In the genomic region with DNA sequence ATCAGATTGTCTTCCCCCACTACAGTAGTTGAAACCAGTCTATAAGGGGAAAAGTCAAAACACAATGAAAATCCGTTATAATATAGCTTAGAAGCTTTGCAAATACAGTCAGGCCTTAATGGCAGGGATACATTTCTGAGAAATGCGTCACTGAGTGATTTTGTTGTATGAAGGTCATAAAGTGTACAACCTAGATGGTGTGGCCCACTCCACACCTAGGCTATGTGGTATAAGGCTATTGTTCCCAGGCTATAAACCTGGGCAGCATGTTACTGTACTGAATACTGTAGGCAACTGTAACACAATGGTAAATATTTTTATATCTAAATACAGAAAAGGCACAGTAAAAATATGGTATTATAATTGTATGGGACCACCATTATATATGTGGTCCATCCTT, we compare ENCODE assay signal across 25 cellular contexts.
"Had no signal": no experiment of that assay in that cellular context is flagged by ENCODE, and none has a peak within 500 bp of the region (broad histone marks: within the 10 kb centered on the region; RNA-seq: fewer than 3 reads in every experiment).

No MANE protein-coding gene starts in this region.

- H3K27me3 ChIP-seq: stomach, suprapubic skin, testis, thyroid gland, tibial artery, tibial nerve, transverse colon, upper lobe of left lung, upper lobe of right lung, uterus, vagina had no signal

- H3K4me3 ChIP-seq: stomach, suprapubic skin, testis, thoracic aorta, thyroid gland, tibial artery, tibial nerve, transverse colon, upper lobe of left lung, upper lobe of right lung, uterus, vagina had no signal

- H3K9me3 ChIP-seq: stomach, suprapubic skin, testis, thoracic aorta, thyroid gland, tibial artery, tibial nerve, transverse colon, upper lobe of left lung, upper lobe of right lung, uterus, vagina had no signal

- H3K4me1 ChIP-seq: stomach, suprapubic skin, testis, tibial artery, tibial nerve, transverse colon, upper lobe of right lung, uterus, vagina had no signal

- DNase-seq: stimulated activated CD4-positive, alpha-beta T cell treated with anti-CD3 and anti-CD28 coated beads, Interleukin-2, amount 100 ng/mL, for 48 hours; stimulated activated CD4-positive, alpha-beta T cell treated with anti-CD3 and anti-CD28 coated beads, Interleukin-4, amount 100 ng/mL, for 1 hour; stimulated activated CD4-positive, alpha-beta T cell treated with anti-CD3 and anti-CD28 coated beads, Interleukin-4, amount 100 ng/mL, for 24 hours; stimulated activated CD4-positive, alpha-beta T cell treated with anti-CD3 and anti-CD28 coated beads, Interleukin-4, amount 100 ng/mL, for 4 hours; stimulated activated CD8-positive, alpha-beta memory T cell treated with anti-CD3 and anti-CD28 coated beads, Interleukin-4, amount 100 ng/mL, for 48 hours; stimulated activated naive B cell treated with anti-CD40 and anti-IgM and Interleukin-4, amounts not matched to agents 10 μg/mL and 1 μg/mL and 100 μg/mL, for 72 hours; stimulated activated naive CD4-positive, alpha-beta T cell; stimulated activated naive CD4-positive, alpha-beta T cell treated with Interleukin-2 at 50 U/mL for 16 hours; stimulated activated naive CD8-positive, alpha-beta T cell treated with anti-CD3 and anti-CD28 coated beads, Interleukin-15, amount 100 ng/mL, for 72 hours; stimulated activated naive CD8-positive, alpha-beta T cell treated with anti-CD3 and anti-CD28 coated beads, Interleukin-15, Interleukin-2, amounts not matched to agents 100 U/mL and 50 U/mL, for 24 hours; stomach; substantia nigra; testis; thyroid gland; tibial artery; transverse colon; upper lobe of left lung; upper lobe of right lung; uterus had no signal

- H3K36me3 ChIP-seq: suprapubic skin, thoracic aorta, thyroid gland, tibial artery, tibial nerve, transverse colon, upper lobe of left lung, upper lobe of right lung, uterus, vagina had no signal

- H3K27ac ChIP-seq: stomach, suprapubic skin, testis, thoracic aorta, thyroid gland, tibial artery, tibial nerve, transverse colon, upper lobe of left lung, upper lobe of right lung, uterus, vagina had no signal

- ATAC-seq: stimulated activated effector memory CD8-positive, alpha-beta T cell treated with anti-CD3 and anti-CD28 coated beads, Interleukin-12 subunit alpha, Interleukin-12 subunit beta, amount 100 ng/mL, for 72 hours; stimulated activated memory B cell treated with anti-CD40 and anti-IgM and Interleukin-4, amounts not matched to agents 10 μg/mL and 1 μg/mL and 100 μg/mL, for 72 hours; stimulated activated naive B cell treated with anti-CD40 and anti-IgM and Interleukin-4, amounts not matched to agents 10 μg/mL and 1 μg/mL and 100 μg/mL, for 72 hours; stimulated activated naive CD8-positive, alpha-beta T cell treated with anti-CD3 and anti-CD28 coated beads, Interleukin-15, amount 100 ng/mL, for 72 hours; stimulated activated naive CD8-positive, alpha-beta T cell treated with anti-CD3 and anti-CD28 coated beads, Interleukin-15, Interleukin-2, amounts not matched to agents 100 U/mL and 50 U/mL, for 24 hours; upper lobe of right lung had no signal
